In genomic region chr16:50667497-50668367, GRCh38 we compare ENCODE assay signal across 10 cellular contexts. TPM values are rescaled to one million over a fixed set of nuclear protein-coding genes. Genes with fewer than 3 reads are reported as not detected.
DNase-seq lines count a peak whose midpoint lies in the region; ATAC-seq and TF ChIP-seq lines count a peak whose summit lies in the region.
"Had no signal": no experiment of that assay in that cellular context is flagged by ENCODE, and none has a peak within 500 bp of the region (broad histone marks: within the 10 kb centered on the region; RNA-seq: fewer than 3 reads in every experiment).

No MANE protein-coding gene starts in this region.

- peak; percentile 2 to 15 for ATAC-seq in activated T-cell treated with anti-CD3 and anti-CD28 coated beads, Interleukin-2, amount 50 U/mL, for 72 hours (replicated peaks in 1 of 2)
- ATAC-seq in RWPE2 (ENCODE audit: low read depth) (no peak), GM18519 (IDR thresholded peaks at IDR 0.05; ENCODE audit: low FRiP score, unreplicated experiment) (no peak)
- no peak for ATAC-seq in stimulated activated effector memory CD8-positive, alpha-beta T cell treated with anti-CD3 and anti-CD28 coated beads, Interleukin-12 subunit alpha, Interleukin-12 subunit beta, amount 100 ng/mL, for 72 hours

- H3K4me3 ChIP-seq in RWPE2 (ENCODE audit: severe bottlenecking) (no peak overlapping the region), epithelial cell of esophagus (ENCODE audit: low read length) (no peak overlapping the region)

- H3K27ac Mint-ChIP-seq in activated T-cell treated with anti-CD3 and anti-CD28 coated beads, Interleukin-2, amount 50 U/mL, for 72 hours, result peak overlapping the region; percentile 38
- H3K27ac Mint-ChIP-seq in stimulated activated effector memory CD8-positive, alpha-beta T cell treated with anti-CD3 and anti-CD28 coated beads, Interleukin-12 subunit alpha, Interleukin-12 subunit beta, amount 100 ng/mL, for 72 hours, result peak overlapping the region; percentile 10

- TF ChIP-seq CTCF in RWPE2 (IDR thresholded peaks at IDR 0.05; ENCODE audit: poor library complexity, severe bottlenecking), result peak; percentile 15
- peak; percentile 33 for TF ChIP-seq CTCF in epithelial cell of esophagus (IDR thresholded peaks at IDR 0.05; ENCODE audit: insufficient read depth, low read depth, low read length, missing control alignments)

- peaks cover 14 to 16% of the 10 kb centered on the region in 2 donors for H3K36me3 Mint-ChIP-seq in activated T-cell treated with anti-CD3 and anti-CD28 coated beads, Interleukin-2, amount 50 U/mL, for 72 hours (ENCODE audit: insufficient read depth in 2 of 2)
- peaks cover 37% of the 10 kb centered on the region for H3K36me3 Mint-ChIP-seq in stimulated activated effector memory CD8-positive, alpha-beta T cell treated with anti-CD3 and anti-CD28 coated beads, Interleukin-12 subunit alpha, Interleukin-12 subunit beta, amount 100 ng/mL, for 72 hours

- peaks cover 43% of the 10 kb centered on the region for H3K4me1 Mint-ChIP-seq in activated T-cell treated with anti-CD3 and anti-CD28 coated beads, Interleukin-2, amount 50 U/mL, for 72 hours (ENCODE audit: low read depth)
- peaks cover 38% of the 10 kb centered on the region for H3K4me1 Mint-ChIP-seq in stimulated activated effector memory CD8-positive, alpha-beta T cell treated with anti-CD3 and anti-CD28 coated beads, Interleukin-12 subunit alpha, Interleukin-12 subunit beta, amount 100 ng/mL, for 72 hours

- no peaks in the 10 kb centered on the region for H3K36me3 ChIP-seq in RWPE2 (ENCODE audit: low read depth)

- no peaks in the 10 kb centered on the region for H3K27me3 ChIP-seq in RWPE2 (ENCODE audit: insufficient read depth, poor library complexity, severe bottlenecking)

- peak overlapping the region; percentile 83 to 87 for H3K4me3 Mint-ChIP-seq in activated T-cell treated with anti-CD3 and anti-CD28 coated beads, Interleukin-2, amount 50 U/mL, for 72 hours
- H3K4me3 Mint-ChIP-seq in stimulated activated effector memory CD8-positive, alpha-beta T cell treated with anti-CD3 and anti-CD28 coated beads, Interleukin-12 subunit alpha, Interleukin-12 subunit beta, amount 100 ng/mL, for 72 hours, result peak overlapping the region; percentile 57

- no peaks in the 10 kb centered on the region for H3K4me1 ChIP-seq in RWPE2 (ENCODE audit: insufficient read depth, poor library complexity, severe bottlenecking)
- H3K4me1 ChIP-seq: parathyroid adenoma had no signal

- DNase-seq in activated T-cell treated with anti-CD3 and anti-CD28 coated beads, Interleukin-2, amount 50 U/mL, for 72 hours, result no peak
- no peak for DNase-seq in activated T-cell treated with anti-CD3 and anti-CD28 coated beads, Interleukin-2, amount 50 U/mL, for 1 hour
- DNase-seq in RWPE2 (ENCODE audit: low spot score) (no peak), epithelial cell of esophagus (ENCODE audit: low read depth) (peak; percentile 32), ureter (ENCODE audit: low spot score) (no peak), activated gamma-delta T cell (lab: John Stamatoyannopoulos, UW) (no peak)
- DNase-seq in stimulated activated effector memory CD8-positive, alpha-beta T cell treated with anti-CD3 and anti-CD28 coated beads, Interleukin-12 subunit alpha, Interleukin-12 subunit beta, amount 100 ng/mL, for 72 hours (ENCODE audit: low spot score in 2 of 2), result no peak
- DNase-seq: NCI-H1417 treated with DMSO at 0.1 percent for 48 hours had no signal

- H3K27me3 Mint-ChIP-seq in activated T-cell treated with anti-CD3 and anti-CD28 coated beads, Interleukin-2, amount 50 U/mL, for 72 hours (ENCODE audit: low read depth), result no peaks in the 10 kb centered on the region

- peaks cover 7% of the 10 kb centered on the region for H3K9me3 ChIP-seq in RWPE2 (ENCODE audit: severe bottlenecking)

- H3K27ac ChIP-seq in RWPE2 (ENCODE audit: poor library complexity, severe bottlenecking), result no peak overlapping the region
- H3K27ac ChIP-seq: parathyroid adenoma had no signal

- peaks cover 6 to 11% of the 10 kb centered on the region in 2 donors for H3K9me3 Mint-ChIP-seq in activated T-cell treated with anti-CD3 and anti-CD28 coated beads, Interleukin-2, amount 50 U/mL, for 72 hours
- peaks cover 8% of the 10 kb centered on the region for H3K9me3 Mint-ChIP-seq in stimulated activated effector memory CD8-positive, alpha-beta T cell treated with anti-CD3 and anti-CD28 coated beads, Interleukin-12 subunit alpha, Interleukin-12 subunit beta, amount 100 ng/mL, for 72 hours

RNA-seq across cellular contexts. Expression of gene SNX20, which starts 13.4 kb away (rescaled TPM):
- 10 to 100 TPM; 45.2 to 49.9 TPM for total RNA-seq in activated T-cell treated with anti-CD3 and anti-CD28 coated beads, Interleukin-2, amount 50 U/mL, for 72 hours
- total RNA-seq in ureter, result 1.8 TPM

RNA-seq across cellular contexts. Expression of gene NOD2, which starts 25.7 kb away (rescaled TPM):
- 10 to 100 TPM; 11.3 to 13.0 TPM for total RNA-seq in activated T-cell treated with anti-CD3 and anti-CD28 coated beads, Interleukin-2, amount 50 U/mL, for 72 hours
- total RNA-seq in ureter, result 2.2 TPM

Comparison
In these comparisons a context has a peak if more than half of its experiments do, and no peak if none do; other contexts are left out.
1. ATAC-seq: peak in activated T-cell treated with anti-CD3 and anti-CD28 coated beads, Interleukin-2, amount 50 U/mL, for 72 hours (2 of 2); none in RWPE2 (single experiment), stimulated activated effector memory CD8-positive, alpha-beta T cell treated with anti-CD3 and anti-CD28 coated beads, Interleukin-12 subunit alpha, Interleukin-12 subunit beta, amount 100 ng/mL, for 72 hours (single experiment) and GM18519 (single experiment).
2. RNA of gene SNX20, which starts 13.4 kb away (total RNA-seq): 45.2 to 49.9 TPM in activated T-cell treated with anti-CD3 and anti-CD28 coated beads, Interleukin-2, amount 50 U/mL, for 72 hours; 1.8 TPM in ureter (single experiment); every median in the first group is over 10 times any median in the second.